ENCODE assay signal across 9 cellular contexts in the genomic region with DNA sequence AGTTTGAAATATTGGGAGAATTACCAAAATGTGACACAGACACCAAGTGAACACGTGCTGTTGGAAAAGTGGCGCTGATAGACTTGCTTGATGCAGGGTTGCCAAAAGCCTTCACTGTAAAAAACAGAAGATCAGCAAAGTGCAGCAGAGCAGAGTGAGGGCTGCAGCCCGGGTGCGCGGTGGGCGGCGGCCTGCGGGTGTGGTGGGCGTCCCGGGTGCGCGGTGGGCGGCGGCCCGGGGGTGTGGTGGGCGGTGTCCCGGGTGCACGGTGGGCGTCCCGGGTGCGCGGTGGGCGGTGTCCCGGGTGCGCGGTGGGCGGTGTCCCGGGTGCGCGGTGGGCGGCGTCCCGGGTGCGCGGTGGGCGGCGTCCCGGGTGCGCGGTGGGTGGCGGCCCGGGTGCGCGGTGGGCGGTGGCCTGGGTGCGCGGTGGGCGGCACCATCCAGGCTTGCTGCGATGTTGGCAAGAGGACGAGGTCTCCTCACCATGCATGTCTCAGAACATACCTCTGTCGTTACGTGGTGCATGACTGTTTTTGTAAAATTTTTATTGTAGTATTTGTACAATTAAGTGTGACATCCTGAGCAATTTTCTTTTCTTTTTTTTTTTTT. TPM values are rescaled to one million over a fixed set of nuclear protein-coding genes. Genes with fewer than 3 reads are reported as not detected.
DNase-seq lines count a peak whose midpoint lies in the region; ATAC-seq, FAIRE-seq and TF ChIP-seq lines count a peak whose summit lies in the region.
"Had no signal": no experiment of that assay in that cellular context is flagged by ENCODE, and none has a peak within 500 bp of the region (broad histone marks: within the 10 kb centered on the region; RNA-seq: fewer than 3 reads in every experiment).

No MANE protein-coding gene starts in this region.

- no peak for FAIRE-seq in HepG2 (lab: Jason Lieb, UNC)
- FAIRE-seq: H1 had no signal

- H3K9ac ChIP-seq in OCI-LY1 (ENCODE audit: low read length) (no peak overlapping the region; the same call in 1 of the 2 replicates), HepG2 (ENCODE audit: insufficient read depth, low read depth, low read length) (no peak overlapping the region)

- H3K36me3 Mint-ChIP-seq in CD8-positive, alpha-beta T cell: peaks cover 9% of the 10 kb centered on the region
- no peaks in the 10 kb centered on the region for H3K36me3 Mint-ChIP-seq in natural killer cell

- no peaks in the 10 kb centered on the region for H3K9me3 ChIP-seq in CD8-positive, alpha-beta T cell (ENCODE audit: low read length)
- H3K9me3 ChIP-seq in OCI-LY1 (ENCODE audit: low read length) (no peaks in the 10 kb centered on the region), HepG2 (ENCODE audit: low read length) (no peaks in the 10 kb centered on the region)

- POLR2A ChIA-PET in CD8-positive, alpha-beta T cell (lab: Charles Lee): interaction anchor here (0.5 to 0.9 kb wide), 2 partner anchors 125 to 231 kb away, joined by 3 to 4 read pairs; no protein-coding TSS in a partner anchor
- POLR2A ChIA-PET in HepG2 (lab: Yijun Ruan, JAX): no interaction called here

- peak overlapping the region; percentile 68 for H3K4me3 Mint-ChIP-seq in CD8-positive, alpha-beta T cell
- peak overlapping the region; percentile 77 for H3K4me3 Mint-ChIP-seq in natural killer cell

- peak; percentile 88 for ATAC-seq in CD8-positive, alpha-beta T cell
- peak in 2 of 3 donors; percentile 66 to 83 for ATAC-seq in natural killer cell
- ATAC-seq in HepG2: no peak

- no peaks in the 10 kb centered on the region for H3K27me3 ChIP-seq in CD8-positive, alpha-beta T cell (ENCODE audit: insufficient read depth, low read length)
- peaks cover 14% of the 10 kb centered on the region for H3K27me3 ChIP-seq in OCI-LY1 (ENCODE audit: insufficient read depth, low read length)
- no peaks in the 10 kb centered on the region for H3K27me3 ChIP-seq in HepG2 (ENCODE audit: control insufficient read depth in 1 of 2, insufficient read depth in 2 of 2, low read length in 2 of 2)

- H3K4me3 ChIP-seq in CD8-positive, alpha-beta T cell (ENCODE audit: low read depth, low read length): no peak overlapping the region
- peak overlapping the region; percentile 38 for H3K4me3 ChIP-seq in OCI-LY1 (ENCODE audit: low read depth, low read length, poor library complexity, severe bottlenecking)
- H3K4me3 ChIP-seq in HepG2 (replicated peaks in 1 of 3; ENCODE audit: insufficient read depth in 1 of 3, low read depth in 2 of 3, low read length in 3 of 3): no peak overlapping the region

- TF ChIP-seq CTCF in CD8-positive, alpha-beta T cell (IDR thresholded peaks at IDR 0.05): no peak
- TF ChIP-seq CTCF in OCI-LY1 (IDR thresholded peaks at IDR 0.05; ENCODE audit: low read length) (no peak), natural killer cell (IDR thresholded peaks at IDR 0.05) (no peak), HepG2 (CRISPR knock-in tag; IDR thresholded peaks at IDR 0.05) (no peak)

- no peaks in the 10 kb centered on the region for H3K79me2 ChIP-seq in OCI-LY1 (ENCODE audit: insufficient read depth, low read length)
- H3K79me2 ChIP-seq in HepG2 (ENCODE audit: insufficient read depth, low read length): no peaks in the 10 kb centered on the region

- peak overlapping the region; percentile 58 for H3K27ac Mint-ChIP-seq in CD8-positive, alpha-beta T cell
- H3K27ac Mint-ChIP-seq in natural killer cell: peak overlapping the region in 1 of 2 donors; percentile 53

- no peak for TF ChIP-seq POLR2A in HepG2 (IDR thresholded peaks at IDR 0.05; ENCODE audit: insufficient read depth in 1 of 2, low read depth in 2 of 2, low read length in 2 of 2)

- H4K20me1 ChIP-seq in OCI-LY1 (ENCODE audit: insufficient read depth, low read length) (0 out of 2 replicates have a peak, but pooled peaks cover 2% of the 10 kb centered on the region), HepG2 (ENCODE audit: insufficient read depth, low read length) (no peaks in the 10 kb centered on the region)

- DNase-seq in CD8-positive, alpha-beta T cell: peak; percentile 25 to 65 (median 55)
- DNase-seq in amniotic stem cell (lab: John Stamatoyannopoulos, UW) (peak; percentile 12), natural killer cell (no peak), HepG2 (ENCODE audit: low spot score) (no peak), HuH-7.5 (ENCODE audit: low spot score) (no peak), 8988T (no peak), SHP77 (lab: John Stamatoyannopoulos, UW) (no peak)

- H3F3A ChIP-seq in OCI-LY1 (ENCODE audit: insufficient read depth, low read length): no peaks in the 10 kb centered on the region

- no peak for TF ChIP-seq RAD21 in HepG2 (CRISPR knock-in tag; IDR thresholded peaks at IDR 0.05)

- peaks cover 6% of the 10 kb centered on the region for H3K36me3 ChIP-seq in CD8-positive, alpha-beta T cell (ENCODE audit: insufficient read depth, low read length)
- no peaks in the 10 kb centered on the region for H3K36me3 ChIP-seq in OCI-LY1 (ENCODE audit: insufficient read depth, low read length)
- no peaks in the 10 kb centered on the region; a peak in 1 of 5 replicates for H3K36me3 ChIP-seq in HepG2 (replicated peaks in 1 of 2; ENCODE audit: control insufficient read depth in 1 of 2, insufficient read depth in 2 of 2, low read length in 2 of 2)

- no peaks in the 10 kb centered on the region for H3K27me3 Mint-ChIP-seq in CD8-positive, alpha-beta T cell (ENCODE audit: low read depth)
- H3K27me3 Mint-ChIP-seq in natural killer cell (ENCODE audit: low read depth in 2 of 2): no peaks in the 10 kb centered on the region

- no TSS peak for BruUV-seq in HepG2 (replicated peaks; lab: Mats Ljungman, UMichigan)

- in situ Hi-C loops in HepG2 (cut with HindIII; ENCODE audit: extremely low pct_ligation_motif_present, low pct_unique_long_range_greater_than_20kb): no loop called here

- no peaks in the 10 kb centered on the region for H3K9me3 Mint-ChIP-seq in CD8-positive, alpha-beta T cell
- no peaks in the 10 kb centered on the region for H3K9me3 Mint-ChIP-seq in natural killer cell

- TF ChIP-seq EP300 in HepG2 (IDR thresholded peaks at IDR 0.05; ENCODE audit: low read depth in 2 of 2, low read length in 2 of 2): no peak
- TF ChIP-seq EP300 in HepG2 (CRISPR knock-in tag; IDR thresholded peaks at IDR 0.05; ENCODE audit: borderline replicate concordance): no peak

- H3K27ac ChIP-seq in CD8-positive, alpha-beta T cell (ENCODE audit: low read depth, low read length): no peak overlapping the region
- H3K27ac ChIP-seq in OCI-LY1 (ENCODE audit: low read depth, low read length, poor library complexity, severe bottlenecking) (no peak overlapping the region), HepG2 (ENCODE audit: extremely low read length, insufficient read depth, low read length) (no peak overlapping the region)

- CTCF ChIA-PET in CD8-positive, alpha-beta T cell (lab: Charles Lee): interaction anchor here (0.8 to 2.3 kb wide), 5 partner anchors 12 to 167 kb away, joined by 3 to 12 read pairs (median 6); no protein-coding TSS in a partner anchor
- CTCF ChIA-PET in HepG2 (lab: Yijun Ruan, JAX; ENCODE audit: low intra/inter-chr PET ratio, low total read pairs): no interaction called here

- H3K4me2 ChIP-seq in OCI-LY1 (ENCODE audit: low read length): peak overlapping the region; percentile 55
- H3K4me2 ChIP-seq in HepG2 (ENCODE audit: low read depth, low read length): no peak overlapping the region

- H3K9me2 ChIP-seq in OCI-LY1 (ENCODE audit: low read depth, low read length): no peaks in the 10 kb centered on the region

- 95% methylated on average over 52 of the region's 52 CpGs for WGBS in HepG2 (ENCODE audit: low lambda C conversion rate)

- H3K4me1 ChIP-seq in CD8-positive, alpha-beta T cell (ENCODE audit: insufficient read depth, low read length): peaks cover 13% of the 10 kb centered on the region
- peaks cover 9% of the 10 kb centered on the region for H3K4me1 ChIP-seq in OCI-LY1 (ENCODE audit: insufficient read depth, low read length, severe bottlenecking)
- no peaks in the 10 kb centered on the region for H3K4me1 ChIP-seq in HepG2 (ENCODE audit: insufficient read depth, low read length)

- H3K4me1 Mint-ChIP-seq in CD8-positive, alpha-beta T cell (ENCODE audit: low read depth): peaks cover 13% of the 10 kb centered on the region
- H3K4me1 Mint-ChIP-seq in natural killer cell: peaks cover 6 to 10% of the 10 kb centered on the region in 2 donors

- no peak overlapping the region for H2AFZ ChIP-seq in OCI-LY1 (ENCODE audit: low read length)
- no peak overlapping the region for H2AFZ ChIP-seq in HepG2 (ENCODE audit: low read length)

- intact Hi-C loops in CD8-positive, alpha-beta T cell (cut with DNase I, micrococcal nuclease): loop anchor here in 1 of 2 experiments (5.0 kb wide), 1 partner anchor 182 kb away; the partner anchor contains the start of gene NUDT14
- intact Hi-C loops in natural killer cell (cut with micrococcal nuclease) (no loop called here), HepG2 (cut with micrococcal nuclease; ENCODE audit: unreplicated experiment) (no loop called here)

RNA-seq across cellular contexts. Expression of gene TEX22, which starts 34.1 kb away (rescaled TPM):
- 1 to 10 TPM in 1 of 2 experiments, not detected in 1; 1.1 TPM for total RNA-seq in CD8-positive, alpha-beta T cell
- total RNA-seq in natural killer cell (1 to 10 TPM in 2 of 3 donors, under 1 TPM in 1; 0.23 to 1.9 (median 1.8) TPM), HepG2 (2016; rRNA removed; fragmentation: Illumina TruSeq; extraction: Trizol) (0.27 and 0.55 TPM in 2 replicates)
- total RNA-seq in HepG2 (2016; cell fraction: cytosol; rRNA removed; fragmentation: Illumina TruSeq; extraction: Trizol; ENCODE audit: low read depth): not detected in 2 replicates
- not detected in 2 replicates for total RNA-seq in HepG2 (2016; cell fraction: insoluble cytoplasmic fraction; rRNA removed; fragmentation: Illumina TruSeq; extraction: Trizol)
- total RNA-seq in HepG2 (2016; cell fraction: membrane; rRNA removed; fragmentation: Illumina TruSeq; extraction: Trizol): not detected in 2 replicates
- total RNA-seq in HepG2 (2016; cell fraction: nucleus; rRNA removed; fragmentation: Illumina TruSeq; extraction: Trizol): not detected in 2 replicates
- polyA plus RNA-seq in HepG2 (2011; rRNA removed): 0.07 and 0.16 TPM in 2 replicates
- not detected in 2 replicates for polyA plus RNA-seq in HepG2 (2011; cell fraction: cytosol; rRNA removed)
- 0.56 and 1.2 TPM in 2 replicates for polyA plus RNA-seq in HepG2 (2011; cell fraction: nucleus; rRNA removed)
- polyA plus RNA-seq in HepG2 (2012): 0.13 and 0.23 TPM in 2 replicates
- not detected in 2 replicates for polyA plus RNA-seq in HepG2 (2016; cell fraction: cytosol; fragmentation: Illumina TruSeq; extraction: Trizol; ENCODE audit: low read depth)
- polyA plus RNA-seq in HepG2 (2016; cell fraction: insoluble cytoplasmic fraction; fragmentation: Illumina TruSeq; extraction: Trizol; ENCODE audit: low read depth): not detected in 2 replicates
- not detected in 2 replicates for polyA plus RNA-seq in HepG2 (2016; cell fraction: membrane; fragmentation: Illumina TruSeq; extraction: Trizol; ENCODE audit: low read depth)
- not detected in 2 replicates for polyA plus RNA-seq in HepG2 (2016; cell fraction: nucleus; fragmentation: Illumina TruSeq; extraction: Trizol; ENCODE audit: insufficient read depth, low read depth)
- polyA minus RNA-seq in HepG2 (2011; rRNA and poly(A)+ RNA removed; ENCODE audit: low replicate concordance): 0.16 and 0.82 TPM in 2 replicates
- not detected in 2 replicates for polyA minus RNA-seq in HepG2 (2011; cell fraction: cytosol; rRNA and poly(A)+ RNA removed)
- 0.62 TPM in 1 of 2 replicates, not detected in the other for polyA minus RNA-seq in HepG2 (2011; cell fraction: nucleus; rRNA and poly(A)+ RNA removed)

RNA-seq across cellular contexts. Expression of gene PACS2, which starts 49.7 kb away (rescaled TPM):
- total RNA-seq in CD8-positive, alpha-beta T cell: 10 to 100 TPM; 46.5 to 56.1 TPM
- 10 to 100 TPM; 58.4 to 76.5 (median 69.2) TPM for total RNA-seq in natural killer cell
- total RNA-seq in HepG2 (2016; rRNA removed; fragmentation: Illumina TruSeq; extraction: Trizol): 14.6 and 23.6 TPM in 2 replicates
- total RNA-seq in HepG2 (2016; cell fraction: cytosol; rRNA removed; fragmentation: Illumina TruSeq; extraction: Trizol; ENCODE audit: low read depth): 32.3 and 33.7 TPM in 2 replicates
- 10.5 and 22.9 TPM in 2 replicates for total RNA-seq in HepG2 (2016; cell fraction: insoluble cytoplasmic fraction; rRNA removed; fragmentation: Illumina TruSeq; extraction: Trizol)
- 48.2 and 50.4 TPM in 2 replicates for total RNA-seq in HepG2 (2016; cell fraction: membrane; rRNA removed; fragmentation: Illumina TruSeq; extraction: Trizol)
- total RNA-seq in HepG2 (2016; cell fraction: nucleus; rRNA removed; fragmentation: Illumina TruSeq; extraction: Trizol): 18.0 and 23.5 TPM in 2 replicates
- polyA plus RNA-seq in HepG2 (2011; rRNA removed): 27.6 and 33.7 TPM in 2 replicates
- polyA plus RNA-seq in HepG2 (2011; cell fraction: cytosol; rRNA removed): 22.9 and 31.9 TPM in 2 replicates
- polyA plus RNA-seq in HepG2 (2011; cell fraction: nucleus; rRNA removed): 175 and 213 TPM in 2 replicates
- polyA plus RNA-seq in HepG2 (2012): 22.4 and 34.0 TPM in 2 replicates
- 37.2 and 44.2 TPM in 2 replicates for polyA plus RNA-seq in HepG2 (2016; cell fraction: cytosol; fragmentation: Illumina TruSeq; extraction: Trizol; ENCODE audit: low read depth)
- 16.9 and 23.7 TPM in 2 replicates for polyA plus RNA-seq in HepG2 (2016; cell fraction: insoluble cytoplasmic fraction; fragmentation: Illumina TruSeq; extraction: Trizol; ENCODE audit: low read depth)
- 47.5 and 52.5 TPM in 2 replicates for polyA plus RNA-seq in HepG2 (2016; cell fraction: membrane; fragmentation: Illumina TruSeq; extraction: Trizol; ENCODE audit: low read depth)
- 55.8 and 60.4 TPM in 2 replicates for polyA plus RNA-seq in HepG2 (2016; cell fraction: nucleus; fragmentation: Illumina TruSeq; extraction: Trizol; ENCODE audit: insufficient read depth, low read depth)
- 21.1 and 44.9 TPM in 2 replicates for polyA minus RNA-seq in HepG2 (2011; rRNA and poly(A)+ RNA removed; ENCODE audit: low replicate concordance)
- 12.7 and 16.0 TPM in 2 replicates for polyA minus RNA-seq in HepG2 (2011; cell fraction: cytosol; rRNA and poly(A)+ RNA removed)
- polyA minus RNA-seq in HepG2 (2011; cell fraction: nucleus; rRNA and poly(A)+ RNA removed): 29.4 and 36.3 TPM in 2 replicates

RNA-seq across cellular contexts. Expression of gene MTA1, which starts 55.4 kb away (rescaled TPM):
- 10 to 100 TPM; 75.8 to 90.1 TPM for total RNA-seq in CD8-positive, alpha-beta T cell
- total RNA-seq in natural killer cell (100 to 1,000 TPM; 104 to 125 (median 112) TPM), HepG2 (2016; rRNA removed; fragmentation: Illumina TruSeq; extraction: Trizol) (19.1 and 35.2 TPM in 2 replicates)
- total RNA-seq in HepG2 (2016; cell fraction: cytosol; rRNA removed; fragmentation: Illumina TruSeq; extraction: Trizol; ENCODE audit: low read depth): 56.8 and 63.0 TPM in 2 replicates
- total RNA-seq in HepG2 (2016; cell fraction: insoluble cytoplasmic fraction; rRNA removed; fragmentation: Illumina TruSeq; extraction: Trizol): 14.0 and 38.5 TPM in 2 replicates
- total RNA-seq in HepG2 (2016; cell fraction: membrane; rRNA removed; fragmentation: Illumina TruSeq; extraction: Trizol): 52.7 and 56.0 TPM in 2 replicates
- 47.2 and 51.4 TPM in 2 replicates for total RNA-seq in HepG2 (2016; cell fraction: nucleus; rRNA removed; fragmentation: Illumina TruSeq; extraction: Trizol)
- 85.7 and 85.8 TPM in 2 replicates for polyA plus RNA-seq in HepG2 (2011; rRNA removed)
- 39.0 and 48.4 TPM in 2 replicates for polyA plus RNA-seq in HepG2 (2011; cell fraction: cytosol; rRNA removed)
- polyA plus RNA-seq in HepG2 (2011; cell fraction: nucleus; rRNA removed): 409 and 581 TPM in 2 replicates
- polyA plus RNA-seq in HepG2 (2012): 58.3 and 62.1 TPM in 2 replicates
- 51.1 and 53.5 TPM in 2 replicates for polyA plus RNA-seq in HepG2 (2016; cell fraction: cytosol; fragmentation: Illumina TruSeq; extraction: Trizol; ENCODE audit: low read depth)
- 36.2 and 45.8 TPM in 2 replicates for polyA plus RNA-seq in HepG2 (2016; cell fraction: insoluble cytoplasmic fraction; fragmentation: Illumina TruSeq; extraction: Trizol; ENCODE audit: low read depth)
- 82.4 and 89.9 TPM in 2 replicates for polyA plus RNA-seq in HepG2 (2016; cell fraction: membrane; fragmentation: Illumina TruSeq; extraction: Trizol; ENCODE audit: low read depth)
- 244 and 255 TPM in 2 replicates for polyA plus RNA-seq in HepG2 (2016; cell fraction: nucleus; fragmentation: Illumina TruSeq; extraction: Trizol; ENCODE audit: insufficient read depth, low read depth)
- polyA minus RNA-seq in HepG2 (2011; rRNA and poly(A)+ RNA removed; ENCODE audit: low replicate concordance): 53.3 and 73.7 TPM in 2 replicates
- 58.3 and 59.6 TPM in 2 replicates for polyA minus RNA-seq in HepG2 (2011; cell fraction: cytosol; rRNA and poly(A)+ RNA removed)
- polyA minus RNA-seq in HepG2 (2011; cell fraction: nucleus; rRNA and poly(A)+ RNA removed): 88.5 and 90.4 TPM in 2 replicates

Comparison
In these comparisons a context has a peak if more than half of its experiments do, and no peak if none do; other contexts are left out.
1. DNase-seq: peak in CD8-positive, alpha-beta T cell (7 of 7) and amniotic stem cell (single experiment); none in natural killer cell (single experiment), HepG2 (single experiment), HuH-7.5 (single experiment), 8988T (single experiment) and SHP77 (0 of 2).